In the genomic region with DNA sequence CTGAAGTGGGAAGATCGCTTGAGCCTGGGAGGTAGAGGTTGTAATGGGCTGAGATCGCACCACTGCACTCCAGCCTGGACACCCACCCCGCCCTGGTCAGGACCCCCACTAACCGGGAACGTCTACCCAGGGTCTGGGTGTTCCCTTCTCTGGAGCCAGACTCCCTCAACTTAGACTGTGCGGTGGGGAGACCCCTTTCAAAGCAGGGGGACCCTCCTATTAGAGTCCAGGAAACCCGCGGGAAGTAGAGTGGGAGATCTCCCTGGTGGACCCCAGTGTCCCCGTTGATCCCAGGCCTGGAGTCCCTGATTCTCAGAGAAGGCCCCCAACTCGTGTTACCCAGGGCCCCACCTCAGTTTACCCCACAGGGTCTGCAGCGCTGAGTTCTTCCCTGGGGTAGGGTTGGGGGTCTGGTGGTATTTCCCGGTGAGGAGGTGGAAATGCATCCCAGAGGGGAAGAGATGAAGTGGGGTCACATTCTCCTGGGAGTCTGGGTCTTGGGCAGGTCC, we compare ENCODE assay signal across 8 cellular contexts. TPM values are rescaled to one million over a fixed set of nuclear protein-coding genes. Genes with fewer than 3 reads are reported as not detected.
DNase-seq lines count a peak whose midpoint lies in the region; ATAC-seq and TF ChIP-seq lines count a peak whose summit lies in the region.

No MANE protein-coding gene starts in this region.

- no peaks in the 10 kb centered on the region for H3K27me3 ChIP-seq in PC-9 (ENCODE audit: insufficient read depth, low read depth)

- H3K9me2 ChIP-seq in PC-9 (ENCODE audit: insufficient read depth) = no peaks in the 10 kb centered on the region

- CTCF ChIA-PET in Calu3 (lab: Charles Lee) (interaction anchor here (0.5 kb wide), 1 partner anchor 693 kb away, joined by 7 read pairs; a partner anchor contains a TSS), PC-9 (lab: Charles Lee) (no interaction called here)

- H3K27ac ChIP-seq in PC-9 = 0 out of 2 replicates have a peak overlapping the region, but pooled peaks have one; percentile 75

- no peak for TF ChIP-seq CTCF in Calu3 (IDR thresholded peaks at IDR 0.05; ENCODE audit: unreplicated experiment)
- TF ChIP-seq CTCF in PC-9 (conservative IDR thresholded peaks at IDR 0.05) = no peak
- TF ChIP-seq CTCF in epithelial cell of proximal tubule (conservative IDR thresholded peaks at IDR 0.05; ENCODE audit: low read depth, low read length) = no peak
- no peak for TF ChIP-seq CTCF in progenitor cell of endocrine pancreas (IDR thresholded peaks at IDR 0.05; ENCODE audit: unreplicated experiment)

- DNase-seq in Calu3 = no peak
- DNase-seq in PC-9 = no peak
- DNase-seq in epithelial cell of proximal tubule (ENCODE audit: low read depth) = no peak
- DNase-seq in progenitor cell of endocrine pancreas (ENCODE audit: low spot score, unreplicated experiment) = no peak
- no peak for DNase-seq in GDM1 (lab: John Stamatoyannopoulos, UW)
- no peak for DNase-seq in HuH-7.5 (ENCODE audit: low spot score)

- H3K27ac Mint-ChIP-seq in Calu3 (ENCODE audit: unreplicated experiment) (no peak overlapping the region), progenitor cell of endocrine pancreas (no peak overlapping the region)

- POLR2A ChIA-PET in PC-9 (lab: Charles Lee; ENCODE audit: unreplicated experiment) = no interaction called here

- H2AFZ ChIP-seq in PC-9 = peak overlapping the region; percentile 82; the same call in 1 of the 2 replicates

- H3K9me3 Mint-ChIP-seq in Calu3 (ENCODE audit: low read depth, unreplicated experiment) = no peaks in the 10 kb centered on the region
- H3K9me3 Mint-ChIP-seq in progenitor cell of endocrine pancreas (ENCODE audit: low read depth) = no peaks in the 10 kb centered on the region

- H3K36me3 ChIP-seq in PC-9 (ENCODE audit: low read depth) = no peaks in the 10 kb centered on the region

- H3K4me3 ChIP-seq in PC-9 (peak overlapping the region; percentile 99), epithelial cell of proximal tubule (ENCODE audit: low read depth, low read length) (peak overlapping the region; percentile 70)

- BruUV-seq in Calu3 (replicated peaks; lab: Mats Ljungman, UMichigan) (no TSS peak), PC-9 (replicated peaks; lab: Mats Ljungman, UMichigan) (TSS peak; percentile 18)

- H3K79me2 ChIP-seq in PC-9 (ENCODE audit: low read depth) = peaks cover 34% of the 10 kb centered on the region

- intact Hi-C loops in Calu3 (cut with micrococcal nuclease; ENCODE audit: unreplicated experiment) = no loop called here
- intact Hi-C loops in PC-9 (cut with micrococcal nuclease; ENCODE audit: unreplicated experiment) = no loop called here

- ATAC-seq in GM18907 (IDR thresholded peaks at IDR 0.05; ENCODE audit: unreplicated experiment) (no peak), GM21576 (IDR thresholded peaks at IDR 0.05; ENCODE audit: unreplicated experiment) (no peak)

- peaks cover 13% of the 10 kb centered on the region for H3K4me1 Mint-ChIP-seq in Calu3 (ENCODE audit: low read depth, unreplicated experiment)
- H3K4me1 Mint-ChIP-seq in progenitor cell of endocrine pancreas (ENCODE audit: low read depth) = peaks cover 3% of the 10 kb centered on the region

- peaks cover 6% of the 10 kb centered on the region for H4K20me1 ChIP-seq in PC-9 (ENCODE audit: insufficient read depth)

- peaks cover 31% of the 10 kb centered on the region for H3K4me1 ChIP-seq in PC-9 (replicated peaks; ENCODE audit: insufficient read depth)

- peak overlapping the region; percentile 100 for H3K4me2 ChIP-seq in PC-9

- H3F3A ChIP-seq in PC-9 (ENCODE audit: insufficient read depth, low read depth) = peaks cover 51% of the 10 kb centered on the region

- H3K4me3 Mint-ChIP-seq in Calu3 (ENCODE audit: low read depth, unreplicated experiment) (peak overlapping the region; percentile 65), progenitor cell of endocrine pancreas (ENCODE audit: low read depth) (peak overlapping the region; percentile 57)

- H3K36me3 Mint-ChIP-seq in Calu3 (ENCODE audit: insufficient read depth, unreplicated experiment) (peaks cover 36% of the 10 kb centered on the region), progenitor cell of endocrine pancreas (ENCODE audit: insufficient read depth) (peaks cover 4% of the 10 kb centered on the region)

- no peaks in the 10 kb centered on the region for H3K9me3 ChIP-seq in PC-9 (ENCODE audit: insufficient read depth, low read depth)

- H3K27me3 Mint-ChIP-seq in Calu3 (ENCODE audit: unreplicated experiment) = no peaks in the 10 kb centered on the region
- H3K27me3 Mint-ChIP-seq in progenitor cell of endocrine pancreas = peaks cover 8% of the 10 kb centered on the region

RNA-seq across cellular contexts. Expression of a gene that starts 6.1 kb away (rescaled TPM):
- 15.8 and 23.0 TPM in 2 replicates for total RNA-seq in Calu3 (2022)
- 15.5 and 20.6 TPM in 2 replicates for total RNA-seq in PC-9 (2021)
- total RNA-seq in epithelial cell of proximal tubule = 9.9 and 13.4 TPM in 2 replicates
- 3.3 and 4.3 TPM in 2 replicates for total RNA-seq in progenitor cell of endocrine pancreas

RNA-seq across cellular contexts. Expression of a gene that starts 35.0 kb away (rescaled TPM):
- total RNA-seq in Calu3 (2022) (not detected in 2 replicates), PC-9 (2021) (0.09 TPM in 1 of 2 replicates, not detected in the other), epithelial cell of proximal tubule (not detected in 2 replicates), progenitor cell of endocrine pancreas (19.6 and 20.3 TPM in 2 replicates)

Comparison
In these comparisons a context has a peak if more than half of its experiments do, and no peak if none do; other contexts are left out.
1. RNA of a gene that starts 35.0 kb away (total RNA-seq): 19.6 to 20.3 TPM in progenitor cell of endocrine pancreas; 0.09 TPM in PC-9, not detected in Calu3 and not detected in epithelial cell of proximal tubule; every median in the first group is over 10 times any median in the second.